Comparison of ENCODE assay signal across 14 cellular contexts in the genomic region with DNA sequence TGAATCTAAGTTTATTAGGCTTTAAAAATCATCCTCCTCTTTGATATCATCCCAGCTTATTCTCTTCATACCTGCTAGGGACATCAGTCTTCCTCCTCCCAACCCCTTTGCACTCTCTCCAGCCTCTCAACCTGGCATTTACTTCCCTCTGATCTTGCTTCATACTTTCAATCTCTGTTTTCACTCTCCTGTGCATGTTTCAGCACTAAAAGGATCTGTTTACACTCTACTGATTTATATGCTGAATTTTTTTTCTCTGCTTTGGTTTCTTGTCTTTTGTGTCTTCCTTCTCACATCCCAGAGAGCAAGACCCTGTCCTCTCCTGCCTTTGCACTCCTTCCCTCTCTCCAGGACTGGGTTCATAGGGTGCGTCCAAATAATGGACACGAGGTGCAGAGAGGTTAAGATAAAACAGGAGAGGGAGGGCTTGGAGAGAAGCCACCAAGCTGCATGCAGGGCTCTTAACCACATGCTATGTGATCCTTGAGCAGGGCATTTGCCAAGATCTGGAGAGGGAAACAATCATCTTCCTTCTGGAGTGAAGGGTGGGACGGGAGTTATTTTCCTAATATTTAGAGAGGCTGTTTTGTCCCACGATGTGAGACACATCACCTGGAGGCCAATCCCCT. TPM values are rescaled to one million over a fixed set of nuclear protein-coding genes. Genes with fewer than 3 reads are reported as not detected.
DNase-seq lines count a peak whose midpoint lies in the region; ATAC-seq, FAIRE-seq and TF ChIP-seq lines count a peak whose summit lies in the region.
"Had no signal": no experiment of that assay in that cellular context is flagged by ENCODE, and none has a peak within 500 bp of the region (broad histone marks: within the 10 kb centered on the region; RNA-seq: fewer than 3 reads in every experiment).

No MANE protein-coding gene starts in this region.

- no peak for ATAC-seq in lung (ENCODE audit: insufficient read depth, low FRiP score)
- ATAC-seq in HG02678 (IDR thresholded peaks at IDR 0.05; ENCODE audit: unreplicated experiment): no peak

- H3K4me1 ChIP-seq in Karpas-422 (ENCODE audit: low read length) (peaks cover 76% of the 10 kb centered on the region), astrocyte (ENCODE audit: insufficient read depth, low read length) (peaks cover 14% of the 10 kb centered on the region), lung (ENCODE audit: control insufficient read depth in 2 of 2, insufficient read depth in 2 of 2, low read length in 2 of 2) (peaks cover 0 to 18% of the 10 kb centered on the region in 2 donors), PC-9 (replicated peaks; ENCODE audit: insufficient read depth) (0 out of 2 replicates have a peak, but pooled peaks cover 4% of the 10 kb centered on the region)
- peaks cover 9% of the 10 kb centered on the region for H3K4me1 ChIP-seq in CD8-positive, alpha-beta memory T cell (ENCODE audit: insufficient read depth, low read length)

- no peaks in the 10 kb centered on the region for H3K9me3 ChIP-seq in Karpas-422 (ENCODE audit: low read length)
- H3K9me3 ChIP-seq in astrocyte (ENCODE audit: insufficient read depth, low read depth, low read length): no peaks in the 10 kb centered on the region
- no peaks in the 10 kb centered on the region for H3K9me3 ChIP-seq in lung (ENCODE audit: control insufficient read depth in 2 of 2, insufficient read depth in 1 of 2, low read length in 1 of 2)
- no peaks in the 10 kb centered on the region for H3K9me3 ChIP-seq in CD8-positive, alpha-beta memory T cell (ENCODE audit: low read length)
- H3K9me3 ChIP-seq in PC-9 (ENCODE audit: insufficient read depth, low read depth): no peaks in the 10 kb centered on the region
- H3K9me3 ChIP-seq: esophagus squamous epithelium had no signal

- H3K36me3 ChIP-seq in Karpas-422 (ENCODE audit: insufficient read depth, low read length) (no peaks in the 10 kb centered on the region), astrocyte (ENCODE audit: insufficient read depth, low read length) (no peaks in the 10 kb centered on the region), lung (ENCODE audit: control insufficient read depth in 2 of 2, insufficient read depth in 2 of 2, low read length in 2 of 2) (no peaks in the 10 kb centered on the region), PC-9 (ENCODE audit: low read depth) (no peaks in the 10 kb centered on the region)
- no peaks in the 10 kb centered on the region for H3K36me3 ChIP-seq in CD8-positive, alpha-beta memory T cell (ENCODE audit: insufficient read depth, low read length)
- H3K36me3 ChIP-seq: esophagus squamous epithelium had no signal

- H3F3A ChIP-seq in PC-9 (ENCODE audit: insufficient read depth, low read depth): no peaks in the 10 kb centered on the region

- H3K27ac ChIP-seq in C4-2B: peak overlapping the region; percentile 95
- peak overlapping the region; percentile 84 for H3K27ac ChIP-seq in Karpas-422 (ENCODE audit: low read length)
- H3K27ac ChIP-seq in astrocyte (ENCODE audit: low read depth, low read length): no peak overlapping the region
- H3K27ac ChIP-seq in lung (ENCODE audit: low read depth in 1 of 2, low read length in 1 of 2): no peak overlapping the region
- no peak overlapping the region for H3K27ac ChIP-seq in CD8-positive, alpha-beta memory T cell (ENCODE audit: low read depth, low read length)
- no peak overlapping the region for H3K27ac ChIP-seq in PC-9
- H3K27ac ChIP-seq: esophagus squamous epithelium, GM23248 had no signal

- H4K20me1 ChIP-seq in Karpas-422 (ENCODE audit: insufficient read depth, low read depth, low read length) (no peaks in the 10 kb centered on the region), astrocyte (ENCODE audit: insufficient read depth, low read length) (peaks cover 9% of the 10 kb centered on the region), PC-9 (ENCODE audit: insufficient read depth) (no peaks in the 10 kb centered on the region)

- H3K79me2 ChIP-seq in Karpas-422 (ENCODE audit: low read length) (no peaks in the 10 kb centered on the region), astrocyte (ENCODE audit: insufficient read depth, low read length) (no peaks in the 10 kb centered on the region), PC-9 (ENCODE audit: low read depth) (no peaks in the 10 kb centered on the region)

- TF ChIP-seq CTCF in C4-2B (conservative IDR thresholded peaks at IDR 0.05) (no peak), astrocyte (IDR thresholded peaks at IDR 0.05; ENCODE audit: insufficient read depth, low read depth, low read length) (no peak), lung (IDR thresholded peaks at IDR 0.05; ENCODE audit: control extremely low read depth, extremely low read depth) (no peak), PC-9 (conservative IDR thresholded peaks at IDR 0.05) (no peak)

- WGBS in lung, 2 donors: 14 to 33% methylated on average over 4 of the region's 4 CpGs

- no peak overlapping the region for H3K27ac Mint-ChIP-seq in astrocyte (ENCODE audit: unreplicated experiment)
- no peak overlapping the region for H3K27ac Mint-ChIP-seq in CD8-positive, alpha-beta memory T cell
- H3K27ac Mint-ChIP-seq: CD4-positive, alpha-beta T cell had no signal

- H3K4me1 Mint-ChIP-seq in astrocyte (ENCODE audit: low read depth, unreplicated experiment): no peaks in the 10 kb centered on the region
- H3K4me1 Mint-ChIP-seq in CD8-positive, alpha-beta memory T cell: peaks cover 0 to 16% (median 13%) of the 10 kb centered on the region in 3 donors

- BruUV-seq in PC-9 (replicated peaks; lab: Mats Ljungman, UMichigan): no TSS peak

- no peak overlapping the region for H3K4me3 Mint-ChIP-seq in astrocyte (ENCODE audit: unreplicated experiment)
- H3K4me3 Mint-ChIP-seq in CD8-positive, alpha-beta memory T cell: no peak overlapping the region
- H3K4me3 Mint-ChIP-seq: CD4-positive, alpha-beta T cell had no signal

- intact Hi-C loops in PC-9 (cut with micrococcal nuclease; ENCODE audit: unreplicated experiment): no loop called here

- DNase-seq in Karpas-422 (no peak), astrocyte (ENCODE audit: low read depth) (peak; percentile 33), lung (ENCODE audit: low spot score) (peak; percentile 52), NCI-H1694 (lab: John Stamatoyannopoulos, UW) (no peak), PC-9 (no peak)
- no peak for DNase-seq in CD8-positive, alpha-beta memory T cell
- DNase-seq: activated T-cell treated with anti-CD3 and anti-CD28 coated beads, Interleukin-2, amount 50 U/mL, for 48 hours; CD4-positive, alpha-beta T cell; esophagus squamous epithelium; GM23248; nucleus accumbens; SIG-M5 had no signal

- H3K27me3 ChIP-seq in Karpas-422 (ENCODE audit: low read length): no peaks in the 10 kb centered on the region
- H3K27me3 ChIP-seq in astrocyte (ENCODE audit: insufficient read depth, low read length): peaks cover 87% of the 10 kb centered on the region
- H3K27me3 ChIP-seq in lung (ENCODE audit: control insufficient read depth, insufficient read depth): no peaks in the 10 kb centered on the region
- peaks cover 33% of the 10 kb centered on the region for H3K27me3 ChIP-seq in CD8-positive, alpha-beta memory T cell (ENCODE audit: insufficient read depth, low read length, poor library complexity, severe bottlenecking)
- H3K27me3 ChIP-seq in PC-9 (ENCODE audit: insufficient read depth, low read depth): no peaks in the 10 kb centered on the region

- H3K27me3 Mint-ChIP-seq in astrocyte (ENCODE audit: low read depth, unreplicated experiment): peaks cover 31% of the 10 kb centered on the region
- peaks cover 16 to 20% of the 10 kb centered on the region in 2 donors for H3K27me3 Mint-ChIP-seq in CD8-positive, alpha-beta memory T cell

- H3K4me2 ChIP-seq in Karpas-422 (ENCODE audit: low read depth, low read length, poor library complexity, severe bottlenecking) (peak overlapping the region; percentile 65), astrocyte (ENCODE audit: low read length) (no peak overlapping the region), PC-9 (no peak overlapping the region)

- no peak for FAIRE-seq in astrocyte (lab: Jason Lieb, UNC)

- peak overlapping the region; percentile 39; the same call in 1 of the 2 replicates for H2AFZ ChIP-seq in Karpas-422 (ENCODE audit: low read length)
- no peak overlapping the region for H2AFZ ChIP-seq in astrocyte (ENCODE audit: low read depth, low read length)
- H2AFZ ChIP-seq in PC-9: no peak overlapping the region
- H2AFZ ChIP-seq: GM23248 had no signal

- CTCF ChIA-PET in CD8-positive, alpha-beta memory T cell (lab: Charles Lee): interaction anchor here (3.9 to 8.3 kb wide), 2 partner anchors 9 to 12 kb away, joined by 15 to 110 read pairs; no protein-coding TSS in a partner anchor
- CTCF ChIA-PET in PC-9 (lab: Charles Lee): no interaction called here

- no peaks in the 10 kb centered on the region for H3K9me2 ChIP-seq in Karpas-422 (replicated peaks; ENCODE audit: insufficient read depth, low read length)
- H3K9me2 ChIP-seq in PC-9 (ENCODE audit: insufficient read depth): no peaks in the 10 kb centered on the region

- POLR2A ChIA-PET in CD8-positive, alpha-beta memory T cell (lab: Charles Lee): no interaction called here
- POLR2A ChIA-PET in PC-9 (lab: Charles Lee; ENCODE audit: unreplicated experiment): no interaction called here

- H3K9me3 Mint-ChIP-seq in astrocyte (ENCODE audit: unreplicated experiment): peaks cover 2% of the 10 kb centered on the region
- no peaks in the 10 kb centered on the region for H3K9me3 Mint-ChIP-seq in CD8-positive, alpha-beta memory T cell
- H3K9me3 Mint-ChIP-seq: CD4-positive, alpha-beta T cell had no signal

- H3K4me3 ChIP-seq in Karpas-422 (ENCODE audit: low read length) (peak overlapping the region; percentile 42), astrocyte (ENCODE audit: insufficient read depth, low read depth, low read length) (no peak overlapping the region), lung (no peak overlapping the region), PC-9 (no peak overlapping the region)
- no peak overlapping the region for H3K4me3 ChIP-seq in CD8-positive, alpha-beta memory T cell (ENCODE audit: low read length)
- H3K4me3 ChIP-seq: esophagus squamous epithelium, GM23248 had no signal

- H3K9ac ChIP-seq in Karpas-422 (ENCODE audit: low read length) (peak overlapping the region; percentile 77), astrocyte (ENCODE audit: low read length) (no peak overlapping the region)
- H3K9ac ChIP-seq: GM23248 had no signal

- no peaks in the 10 kb centered on the region for H3K36me3 Mint-ChIP-seq in astrocyte (ENCODE audit: low read depth, unreplicated experiment)
- no peaks in the 10 kb centered on the region for H3K36me3 Mint-ChIP-seq in CD8-positive, alpha-beta memory T cell

RNA-seq across cellular contexts. Expression of a gene that starts 3.0 kb away (rescaled TPM):
- total RNA-seq in Karpas-422 (2014; rRNA removed; shearing (Covaris generic); ENCODE audit: low replicate concordance): not detected in 2 replicates
- total RNA-seq in astrocyte: not detected in 2 replicates
- total RNA-seq in lung: not detected
- not detected for polyA plus RNA-seq in lung
- not detected for total RNA-seq in CD8-positive, alpha-beta memory T cell
- polyA plus RNA-seq in CD8-positive, alpha-beta memory T cell: not detected
- not detected in 2 replicates for total RNA-seq in PC-9 (2021)
- total RNA-seq: CD4-positive, alpha-beta T cell; esophagus squamous epithelium; GM23248 had no signal
- polyA plus RNA-seq: GM23248 had no signal

RNA-seq across cellular contexts. Expression of a gene that starts 27.5 kb away (rescaled TPM):
- total RNA-seq in Karpas-422 (2014; rRNA removed; shearing (Covaris generic); ENCODE audit: low replicate concordance): 28.7 and 32.5 TPM in 2 replicates
- total RNA-seq in astrocyte (85.2 and 102 TPM in 2 replicates), lung (100 to 1,000 TPM in 1 of 2 donors, 10 to 100 TPM in 1; 80.4 to 223 TPM), PC-9 (2021) (67.4 and 88.9 TPM in 2 replicates)
- 10 to 100 TPM; 65.5 to 71.4 TPM for polyA plus RNA-seq in lung
- 10 to 100 TPM; 29.5 to 31.4 TPM for total RNA-seq in CD8-positive, alpha-beta memory T cell
- 73.9 TPM for polyA plus RNA-seq in CD8-positive, alpha-beta memory T cell

Comparison
In these comparisons a context has a peak if more than half of its experiments do, and no peak if none do; other contexts are left out.
1. H3K27ac ChIP-seq: peak in C4-2B (single experiment) and Karpas-422 (single experiment); none in astrocyte (single experiment), lung (0 of 2), CD8-positive, alpha-beta memory T cell (single experiment) and PC-9 (single experiment).
2. DNase-seq: peak in astrocyte (single experiment) and lung (single experiment); none in Karpas-422 (single experiment), NCI-H1694 (single experiment), CD8-positive, alpha-beta memory T cell (0 of 5) and PC-9 (0 of 2).